Comparison of ENCODE assay signal across 13 cellular contexts in the genomic region with DNA sequence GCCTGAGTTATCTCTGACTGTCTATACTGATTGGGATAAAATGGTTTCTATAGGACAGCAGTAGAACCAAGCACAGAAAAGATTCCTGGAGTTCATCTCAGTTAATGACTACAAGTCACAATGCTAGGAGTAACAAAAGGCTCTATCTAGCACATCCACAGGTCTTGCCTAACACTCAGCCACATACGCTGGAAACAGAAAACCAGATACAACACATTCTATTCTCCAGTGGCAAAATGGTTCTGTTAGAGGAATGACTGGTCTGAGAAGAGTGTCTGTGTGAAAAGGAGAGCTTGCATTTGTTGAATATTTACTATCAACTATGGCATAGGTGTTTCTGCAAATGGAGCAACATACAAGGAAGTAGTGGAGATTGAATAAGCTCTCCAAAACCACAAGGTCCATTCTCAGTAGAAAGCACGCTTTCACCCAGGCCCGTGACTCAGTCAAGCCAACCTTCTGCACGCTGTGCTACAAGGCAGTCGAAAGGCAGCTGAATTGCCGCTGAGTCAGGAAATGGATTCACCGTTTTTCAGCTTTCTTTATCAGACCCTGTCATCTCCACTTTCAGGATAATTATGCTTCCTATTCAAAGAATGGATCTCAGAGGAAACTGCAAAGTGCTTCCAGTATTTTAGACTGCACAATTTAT.
DNase-seq lines count a peak whose midpoint lies in the region; ATAC-seq and TF ChIP-seq lines count a peak whose summit lies in the region.
"Had no signal": no experiment of that assay in that cellular context is flagged by ENCODE, and none has a peak within 500 bp of the region (broad histone marks: within the 10 kb centered on the region; RNA-seq: fewer than 3 reads in every experiment).

No MANE protein-coding gene starts in this region.

- intact Hi-C loops in HCT116 (cut with micrococcal nuclease) (loop anchor here (5.0 to 10.0 kb wide), 2 partner anchors 701 to 758 kb away; no protein-coding TSS in a partner anchor), PC-9 (cut with micrococcal nuclease; ENCODE audit: unreplicated experiment) (loop anchor here (1.0 to 5.0 kb wide), 5 partner anchors 145 to 758 kb away; no protein-coding TSS in a partner anchor), mammary epithelial cell (cut with micrococcal nuclease) (no loop called here)

- H4K20me1 ChIP-seq in HCT116 (ENCODE audit: insufficient read depth) (no peaks in the 10 kb centered on the region), PC-9 (ENCODE audit: insufficient read depth) (no peaks in the 10 kb centered on the region), fibroblast of lung (ENCODE audit: control insufficient read depth, extremely low read depth, insufficient read depth, low read length) (no peaks in the 10 kb centered on the region), mammary epithelial cell (ENCODE audit: insufficient read depth, low read length) (no peaks in the 10 kb centered on the region)
- H4K20me1 ChIP-seq: BLaER1 had no signal

- H3K9me3 ChIP-seq in HCT116 (ENCODE audit: control insufficient read depth in 1 of 2, insufficient read depth in 1 of 2, low read depth in 1 of 2, low read length in 2 of 2) (no peaks in the 10 kb centered on the region), PC-9 (ENCODE audit: insufficient read depth, low read depth) (peaks cover 6% of the 10 kb centered on the region; the same call in 1 of the 2 replicates), fibroblast of lung (ENCODE audit: control insufficient read depth, insufficient read depth, low read depth, low read length) (no peaks in the 10 kb centered on the region), mammary epithelial cell (replicated peaks; ENCODE audit: insufficient read depth, low read length) (no peaks in the 10 kb centered on the region)
- H3K9me3 ChIP-seq: BLaER1, sigmoid colon had no signal

- WGBS in mammary epithelial cell (ENCODE audit: low coverage, missing lambda C conversion rate) = 91% methylated on average over 6 of the region's 7 CpGs

- BruUV-seq in HCT116 (replicated peaks; lab: Mats Ljungman, UMichigan) (no TSS peak), PC-9 (replicated peaks; lab: Mats Ljungman, UMichigan) (no TSS peak), mammary epithelial cell (replicated peaks; lab: Mats Ljungman, UMichigan) (no TSS peak)

- TF ChIP-seq CTCF in HCT116 (IDR thresholded peaks at IDR 0.05 in 2 of 3, conservative IDR thresholded peaks at IDR 0.05 in 1 of 3; ENCODE audit: borderline replicate concordance in 1 of 3, insufficient read depth in 1 of 3, low read depth in 2 of 3, low read length in 2 of 3) (no peak), PC-9 (conservative IDR thresholded peaks at IDR 0.05) (no peak), fibroblast of lung (conservative IDR thresholded peaks at IDR 0.05 in 1 of 2, IDR thresholded peaks at IDR 0.05 in 1 of 2; ENCODE audit: low read depth in 1 of 2, low read length in 2 of 2) (no peak), mammary epithelial cell (conservative IDR thresholded peaks at IDR 0.05 in 1 of 2, IDR thresholded peaks at IDR 0.05 in 1 of 2; ENCODE audit: extremely low read depth in 1 of 2, insufficient read depth in 1 of 2, low read depth in 1 of 2, low read length in 2 of 2) (no peak)

- peak overlapping the region; percentile 48 for H3K27ac ChIP-seq in HCT116 (ENCODE audit: low read depth, low read length)
- H3K27ac ChIP-seq in PC-9 = peak overlapping the region; percentile 89
- no peak overlapping the region for H3K27ac ChIP-seq in fibroblast of lung (ENCODE audit: insufficient read depth, low read length)
- H3K27ac ChIP-seq in mammary epithelial cell (ENCODE audit: insufficient read depth, low read depth, low read length) = no peak overlapping the region
- H3K27ac ChIP-seq: BLaER1, sigmoid colon had no signal

- H3K9me2 ChIP-seq in HCT116 (ENCODE audit: insufficient read depth) = no peaks in the 10 kb centered on the region
- H3K9me2 ChIP-seq in PC-9 (ENCODE audit: insufficient read depth) = no peaks in the 10 kb centered on the region; the same call in 1 of the 2 replicates

- H3K9ac ChIP-seq in HCT116 (ENCODE audit: low read length) (peak overlapping the region; percentile 34), fibroblast of lung (ENCODE audit: insufficient read depth, low read length) (no peak overlapping the region), mammary epithelial cell (ENCODE audit: insufficient read depth, low read length) (no peak overlapping the region)
- H3K9ac ChIP-seq: BLaER1 had no signal

- RAD21 ChIA-PET in HCT116 (lab: Charles Lee; ENCODE audit: low non-redundant PET in 1 of 2, low total read pairs in 2 of 2, uncharacterized antibody in 2 of 2, unreplicated experiment in 2 of 2) = interaction anchor here (0.7 to 1.0 kb wide), 2 partner anchors 62 to 364 kb away, joined by 3 read pairs; no protein-coding TSS in a partner anchor

- TF ChIP-seq POLR2A in HCT116 (IDR thresholded peaks at IDR 0.05; ENCODE audit: borderline replicate concordance, extremely low read depth, insufficient read depth, insufficient read length) = no peak

- H3K36me3 ChIP-seq in HCT116 (ENCODE audit: control insufficient read depth in 1 of 2, insufficient read depth in 2 of 2, low read length in 2 of 2) = no peaks in the 10 kb centered on the region
- no peaks in the 10 kb centered on the region for H3K36me3 ChIP-seq in PC-9 (ENCODE audit: low read depth)
- H3K36me3 ChIP-seq in fibroblast of lung (ENCODE audit: control insufficient read depth, insufficient read depth, low read length) = no peaks in the 10 kb centered on the region
- no peaks in the 10 kb centered on the region for H3K36me3 ChIP-seq in mammary epithelial cell (ENCODE audit: insufficient read depth, low read length)
- H3K36me3 ChIP-seq: BLaER1, sigmoid colon had no signal

- H3K4me2 ChIP-seq in HCT116 (ENCODE audit: low read length) (peak overlapping the region; percentile 76), PC-9 (peak overlapping the region; percentile 80), fibroblast of lung (ENCODE audit: extremely low read depth, insufficient read depth, low read length) (no peak overlapping the region), mammary epithelial cell (ENCODE audit: insufficient read depth, low read depth, low read length) (no peak overlapping the region)
- H3K4me2 ChIP-seq: BLaER1 had no signal

- no peak for TF ChIP-seq RAD21 in HCT116 (IDR thresholded peaks at IDR 0.05; ENCODE audit: low read depth)

- ATAC-seq in HCT116 = peak; percentile 79
- ATAC-seq in activated CD8-positive, alpha-beta T cell treated with anti-CD3 and anti-CD28 coated beads, Interleukin-2, amount 10 ng/mL, durations not matched to agents 7 days and 5 days = no peak
- ATAC-seq: left cardiac atrium had no signal

- H3K4me3 ChIP-seq in HCT116 (replicated peaks in 1 of 2; ENCODE audit: low read depth in 1 of 2, low read length in 2 of 2) = peak overlapping the region; percentile 26 to 41
- H3K4me3 ChIP-seq in PC-9 = peak overlapping the region; percentile 43
- no peak overlapping the region for H3K4me3 ChIP-seq in fibroblast of lung (replicated peaks in 1 of 4; ENCODE audit: control extremely low read depth in 1 of 4, insufficient read depth in 1 of 4, low read depth in 3 of 4, low read length in 4 of 4)
- no peak overlapping the region for H3K4me3 ChIP-seq in mammary epithelial cell (replicated peaks in 1 of 3; ENCODE audit: insufficient read depth in 1 of 3, low read depth in 2 of 3, low read length in 3 of 3)
- H3K4me3 ChIP-seq: BLaER1, sigmoid colon had no signal

- H2AFZ ChIP-seq in HCT116 (ENCODE audit: low read depth, low read length, poor library complexity, severe bottlenecking) (peak overlapping the region; percentile 84), PC-9 (peak overlapping the region; percentile 71; the same call in 1 of the 2 replicates), fibroblast of lung (ENCODE audit: low read length) (no peak overlapping the region), mammary epithelial cell (ENCODE audit: low read depth, low read length) (no peak overlapping the region)

- no peak overlapping the region for H3K27ac Mint-ChIP-seq in activated CD8-positive, alpha-beta T cell treated with anti-CD3 and anti-CD28 coated beads, Interleukin-2, amount 10 ng/mL, durations not matched to agents 7 days and 5 days

- CTCF ChIA-PET in HCT116 (lab: Charles Lee) = interaction anchor here (1.3 kb wide), 1 partner anchor 762 kb away, joined by 3 read pairs; no protein-coding TSS in a partner anchor
- CTCF ChIA-PET in PC-9 (lab: Charles Lee) = no interaction called here
- CTCF ChIA-PET in activated CD8-positive, alpha-beta T cell treated with anti-CD3 and anti-CD28 coated beads, Interleukin-2, amount 10 ng/mL, durations not matched to agents 7 days and 5 days (lab: Charles Lee) = no interaction called here
- CTCF ChIA-PET in mammary epithelial cell (lab: Charles Lee; ENCODE audit: low non-redundant PET) = no interaction called here

- peak; percentile 82 for DNase-seq in A172 (ENCODE audit: low spot score)
- peak; percentile 63 for DNase-seq in HCT116 (ENCODE audit: low read depth, low spot score)
- DNase-seq in PC-9 = peak; percentile 76 to 99
- DNase-seq in fibroblast of lung (ENCODE audit: low read depth in 2 of 2) = peak; percentile 30 to 97
- DNase-seq in inferior parietal cortex (ENCODE audit: extremely low spot score) = no peak
- DNase-seq in activated CD8-positive, alpha-beta T cell treated with anti-CD3 and anti-CD28 coated beads, Interleukin-2, amount 10 ng/mL, durations not matched to agents 7 days and 5 days = no peak
- DNase-seq in NCI-H2081 (lab: John Stamatoyannopoulos, UW) = no peak
- DNase-seq in mammary epithelial cell = no peak
- DNase-seq: effector CD8-positive, alpha-beta T cell; left cardiac atrium; sigmoid colon; T-helper 2 cell had no signal

- H3K4me1 Mint-ChIP-seq in activated CD8-positive, alpha-beta T cell treated with anti-CD3 and anti-CD28 coated beads, Interleukin-2, amount 10 ng/mL, durations not matched to agents 7 days and 5 days (ENCODE audit: low read depth) = no peaks in the 10 kb centered on the region

- H3K9me3 Mint-ChIP-seq in activated CD8-positive, alpha-beta T cell treated with anti-CD3 and anti-CD28 coated beads, Interleukin-2, amount 10 ng/mL, durations not matched to agents 7 days and 5 days (ENCODE audit: insufficient read depth) = no peaks in the 10 kb centered on the region

- peaks cover 28 to 36% of the 10 kb centered on the region in 2 experiments for H3K4me1 ChIP-seq in HCT116 (ENCODE audit: control insufficient read depth in 1 of 2, insufficient read depth in 2 of 2, low read length in 2 of 2)
- H3K4me1 ChIP-seq in PC-9 (replicated peaks; ENCODE audit: insufficient read depth) = peaks cover 36% of the 10 kb centered on the region
- H3K4me1 ChIP-seq in fibroblast of lung (ENCODE audit: control insufficient read depth, extremely low read depth, insufficient read depth, low read length) = no peaks in the 10 kb centered on the region
- no peaks in the 10 kb centered on the region for H3K4me1 ChIP-seq in mammary epithelial cell (ENCODE audit: insufficient read depth, low read length)
- H3K4me1 ChIP-seq: BLaER1 had no signal

- H3K36me3 Mint-ChIP-seq in activated CD8-positive, alpha-beta T cell treated with anti-CD3 and anti-CD28 coated beads, Interleukin-2, amount 10 ng/mL, durations not matched to agents 7 days and 5 days (ENCODE audit: low read depth) = no peaks in the 10 kb centered on the region

- in situ Hi-C loops in mammary epithelial cell (cut with MboI; ENCODE audit: low sequenced_read_pairs in 2 of 2) = no loop called here

- H3K27me3 ChIP-seq in HCT116 (ENCODE audit: insufficient read depth, low read length) (no peaks in the 10 kb centered on the region), PC-9 (ENCODE audit: insufficient read depth, low read depth) (no peaks in the 10 kb centered on the region), fibroblast of lung (ENCODE audit: control insufficient read depth, insufficient read depth, low read length) (no peaks in the 10 kb centered on the region), mammary epithelial cell (ENCODE audit: insufficient read depth, low read length) (no peaks in the 10 kb centered on the region)
- H3K27me3 ChIP-seq: BLaER1, sigmoid colon had no signal

- H3F3A ChIP-seq in PC-9 (ENCODE audit: insufficient read depth, low read depth) = peaks cover 24% of the 10 kb centered on the region

- H3K27me3 Mint-ChIP-seq in activated CD8-positive, alpha-beta T cell treated with anti-CD3 and anti-CD28 coated beads, Interleukin-2, amount 10 ng/mL, durations not matched to agents 7 days and 5 days (ENCODE audit: low read depth) = no peaks in the 10 kb centered on the region

- POLR2A ChIA-PET in HCT116 (lab: Charles Lee) (no interaction called here), PC-9 (lab: Charles Lee; ENCODE audit: unreplicated experiment) (interaction anchor here (0.6 to 0.7 kb wide), 2 partner anchors 184 to 852 kb away, joined by 3 to 6 read pairs; no protein-coding TSS in a partner anchor)
- POLR2A ChIA-PET in activated CD8-positive, alpha-beta T cell treated with anti-CD3 and anti-CD28 coated beads, Interleukin-2, amount 10 ng/mL, durations not matched to agents 7 days and 5 days (lab: Charles Lee) = no interaction called here

- H3K4me3 Mint-ChIP-seq in activated CD8-positive, alpha-beta T cell treated with anti-CD3 and anti-CD28 coated beads, Interleukin-2, amount 10 ng/mL, durations not matched to agents 7 days and 5 days = no peak overlapping the region

- H3K79me2 ChIP-seq in HCT116 (ENCODE audit: insufficient read depth, low read length) (no peaks in the 10 kb centered on the region), PC-9 (ENCODE audit: low read depth) (no peaks in the 10 kb centered on the region), fibroblast of lung (ENCODE audit: control insufficient read depth, insufficient read depth, low read length) (no peaks in the 10 kb centered on the region), mammary epithelial cell (ENCODE audit: insufficient read depth, low read length) (no peaks in the 10 kb centered on the region)

- dilution Hi-C loops in mammary epithelial cell (cut with HindIII; ENCODE audit: low sequenced_read_pairs) = no loop called here

Comparison
In these comparisons a context has a peak if more than half of its experiments do, and no peak if none do; other contexts are left out.
1. DNase-seq: peak in A172 (single experiment), HCT116 (single experiment), PC-9 (2 of 2) and fibroblast of lung (2 of 2); none in inferior parietal cortex (single experiment), activated CD8-positive, alpha-beta T cell treated with anti-CD3 and anti-CD28 coated beads, Interleukin-2, amount 10 ng/mL, durations not matched to agents 7 days and 5 days (single experiment), NCI-H2081 (0 of 2) and mammary epithelial cell (single experiment).
2. H2AFZ ChIP-seq: peak in HCT116 (single experiment) and PC-9 (single experiment); none in fibroblast of lung (single experiment) and mammary epithelial cell (single experiment).
3. H3K27ac ChIP-seq: peak in HCT116 (single experiment) and PC-9 (single experiment); none in fibroblast of lung (single experiment) and mammary epithelial cell (single experiment).
4. H3K4me2 ChIP-seq: peak in HCT116 (single experiment) and PC-9 (single experiment); none in fibroblast of lung (single experiment) and mammary epithelial cell (single experiment).
5. H3K4me3 ChIP-seq: peak in HCT116 (2 of 2) and PC-9 (single experiment); none in fibroblast of lung (0 of 4) and mammary epithelial cell (0 of 3).